8 cellular contexts compared by ENCODE assay signal in genomic region chr17:79852748-79853147, GRCh38. TPM values are rescaled to one million over a fixed set of nuclear protein-coding genes. Genes with fewer than 3 reads are reported as not detected.
DNase-seq lines count a peak whose midpoint lies in the region; ATAC-seq and TF ChIP-seq lines count a peak whose summit lies in the region.

No MANE protein-coding gene starts in this region.

- H3K27me3 Mint-ChIP-seq in stimulated activated naive B cell treated with anti-CD40 and anti-IgM and Interleukin-4, amounts not matched to agents 10 μg/mL and 1 μg/mL and 100 μg/mL, for 72 hours: peaks cover 45 to 50% of the 10 kb centered on the region in 2 donors

- no peaks in the 10 kb centered on the region for H3K36me3 Mint-ChIP-seq in stimulated activated naive B cell treated with anti-CD40 and anti-IgM and Interleukin-4, amounts not matched to agents 10 μg/mL and 1 μg/mL and 100 μg/mL, for 72 hours

- peaks cover 12% of the 10 kb centered on the region for H3K4me1 ChIP-seq in SJCRH30
- H3K4me1 ChIP-seq in esophagus (ENCODE audit: control insufficient read depth in 2 of 2, insufficient read depth in 2 of 2, low read length in 1 of 2): peaks cover 0 to 9% of the 10 kb centered on the region in 2 donors
- H3K4me1 ChIP-seq in smooth muscle cell (ENCODE audit: low read depth): peaks cover 9% of the 10 kb centered on the region

- no peaks in the 10 kb centered on the region for H4K20me1 ChIP-seq in smooth muscle cell (ENCODE audit: low read depth)

- no peak overlapping the region for H2AFZ ChIP-seq in smooth muscle cell (ENCODE audit: low read depth)

- H3K4me3 ChIP-seq in SJCRH30: peak overlapping the region; percentile 22; the same call in 1 of the 2 replicates
- H3K4me3 ChIP-seq in esophagus (ENCODE audit: low read depth in 1 of 2, low read length in 2 of 2): peak overlapping the region in 1 of 2 donors; percentile 20
- no peak overlapping the region for H3K4me3 ChIP-seq in smooth muscle cell

- H3K36me3 ChIP-seq in SJCRH30 (no peaks in the 10 kb centered on the region), esophagus (ENCODE audit: control insufficient read depth in 2 of 2, insufficient read depth in 2 of 2, low read length in 1 of 2) (no peaks in the 10 kb centered on the region), smooth muscle cell (ENCODE audit: low read depth) (no peaks in the 10 kb centered on the region)

- no peak for TF ChIP-seq CTCF in smooth muscle cell (IDR thresholded peaks at IDR 0.05; ENCODE audit: borderline replicate concordance, insufficient read depth, poor library complexity, severe bottlenecking)

- H3K4me3 Mint-ChIP-seq in stimulated activated naive B cell treated with anti-CD40 and anti-IgM and Interleukin-4, amounts not matched to agents 10 μg/mL and 1 μg/mL and 100 μg/mL, for 72 hours: peak overlapping the region; percentile 55 to 56

- DNase-seq in NOMO-1 treated with DMSO at 0.1 percent for 48 hours (lab: John Stamatoyannopoulos, UW; ENCODE audit: unreplicated experiment) (peak; percentile 39), NOMO-1 treated with dmso at 0.1 percent for 144 hours (lab: John Stamatoyannopoulos, UW; ENCODE audit: unreplicated experiment) (no peak), SJCRH30 (no peak), smooth muscle cell (lab: John Stamatoyannopoulos, UW; ENCODE audit: unreplicated experiment) (no peak)
- DNase-seq in stimulated activated naive B cell treated with anti-CD40 and anti-IgM and Interleukin-4, amounts not matched to agents 10 μg/mL and 1 μg/mL and 100 μg/mL, for 72 hours: no peak
- no peak for DNase-seq in activated CD8-positive, alpha-beta memory T cell treated with anti-CD3 and anti-CD28 coated beads for 24 hours

- no peaks in the 10 kb centered on the region for H3K9me3 Mint-ChIP-seq in stimulated activated naive B cell treated with anti-CD40 and anti-IgM and Interleukin-4, amounts not matched to agents 10 μg/mL and 1 μg/mL and 100 μg/mL, for 72 hours

- no peak overlapping the region for H3K9ac ChIP-seq in smooth muscle cell (ENCODE audit: low read depth)

- WGBS in esophagus, 2 donors: 7 to 13% methylated on average over 5 of the region's 5 CpGs
- WGBS in smooth muscle cell (ENCODE audit: low lambda C conversion rate): 80% methylated on average over 5 of the region's 5 CpGs

- ATAC-seq in stimulated activated naive B cell treated with anti-CD40 and anti-IgM and Interleukin-4, amounts not matched to agents 10 μg/mL and 1 μg/mL and 100 μg/mL, for 72 hours (replicated peaks): no peak
- ATAC-seq in HG03521 (IDR thresholded peaks at IDR 0.05; ENCODE audit: unreplicated experiment): no peak

- H3F3A ChIP-seq in smooth muscle cell (ENCODE audit: low read depth): no peaks in the 10 kb centered on the region

- no peak overlapping the region for H3K4me2 ChIP-seq in smooth muscle cell

- H3K9me3 ChIP-seq in SJCRH30 (replicated peaks): no peaks in the 10 kb centered on the region
- no peaks in the 10 kb centered on the region for H3K9me3 ChIP-seq in esophagus (ENCODE audit: control insufficient read depth in 2 of 2, insufficient read depth in 1 of 2, low read depth in 1 of 2, low read length in 1 of 2)
- H3K9me3 ChIP-seq in smooth muscle cell (replicated peaks; ENCODE audit: low read depth): no peaks in the 10 kb centered on the region

- no peaks in the 10 kb centered on the region for H3K79me2 ChIP-seq in smooth muscle cell (ENCODE audit: low read depth)

- no peak overlapping the region for H3K27ac ChIP-seq in SJCRH30
- peak overlapping the region; percentile 71 to 73 for H3K27ac ChIP-seq in esophagus (ENCODE audit: low read depth in 2 of 2, low read length in 1 of 2)
- no peak overlapping the region for H3K27ac ChIP-seq in smooth muscle cell (ENCODE audit: low read depth)

- H3K27me3 ChIP-seq in SJCRH30 (peaks cover 58% of the 10 kb centered on the region), esophagus (ENCODE audit: control insufficient read depth in 1 of 2, insufficient read depth in 2 of 2, low read length in 2 of 2) (no peaks in the 10 kb centered on the region), smooth muscle cell (ENCODE audit: low read depth) (no peaks in the 10 kb centered on the region)

- H3K27ac Mint-ChIP-seq in stimulated activated naive B cell treated with anti-CD40 and anti-IgM and Interleukin-4, amounts not matched to agents 10 μg/mL and 1 μg/mL and 100 μg/mL, for 72 hours: no peak overlapping the region

- peaks cover 0 to 4% of the 10 kb centered on the region in 2 donors for H3K4me1 Mint-ChIP-seq in stimulated activated naive B cell treated with anti-CD40 and anti-IgM and Interleukin-4, amounts not matched to agents 10 μg/mL and 1 μg/mL and 100 μg/mL, for 72 hours

RNA-seq across cellular contexts. Expression of gene CBX4, which starts 13.5 kb away (rescaled TPM):
- total RNA-seq in SJCRH30 (2014; rRNA removed; shearing (Covaris generic)): 26.3 and 30.2 TPM in 2 replicates
- polyA plus RNA-seq in esophagus (10 to 100 TPM; 10.7 to 15.8 TPM), smooth muscle cell (44.6 and 47.2 TPM in 2 replicates)
- 17.3 and 17.4 TPM in 2 replicates for total RNA-seq in smooth muscle cell

RNA-seq across cellular contexts. Expression of gene CBX8, which starts 55.9 kb away (rescaled TPM):
- 8.2 and 11.3 TPM in 2 replicates for total RNA-seq in SJCRH30 (2014; rRNA removed; shearing (Covaris generic))
- polyA plus RNA-seq in esophagus (1 to 10 TPM; 2.2 to 3.2 TPM), smooth muscle cell (4.3 and 9.0 TPM in 2 replicates)
- total RNA-seq in smooth muscle cell: 1.9 and 2.6 TPM in 2 replicates

Comparison
In these comparisons a context has a peak if more than half of its experiments do, and no peak if none do; other contexts are left out.
1. H3K27ac ChIP-seq: peak in esophagus (2 of 2); none in SJCRH30 (single experiment) and smooth muscle cell (single experiment).